Comparison of ENCODE assay signal across 8 cellular contexts in the genomic region with DNA sequence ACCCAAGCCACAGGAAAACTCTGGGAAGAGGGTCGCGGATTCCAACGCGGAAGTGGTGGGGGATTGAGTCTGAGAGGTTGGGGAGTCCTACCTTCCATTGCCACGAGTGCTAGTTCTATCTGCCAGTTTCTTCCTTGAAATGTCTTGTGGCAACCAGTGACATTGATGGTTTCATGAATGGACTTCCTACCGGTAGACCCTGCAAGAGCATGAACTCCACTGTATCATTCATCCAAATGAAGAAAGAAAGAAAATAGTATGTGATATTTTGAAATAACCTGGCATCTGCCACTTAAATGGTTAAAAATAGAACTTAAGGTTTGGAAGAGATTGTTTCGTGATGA. TPM values are rescaled to one million over a fixed set of nuclear protein-coding genes. Genes with fewer than 3 reads are reported as not detected.
A peak's percentile ranks its signal among the peaks of the same experiment; 100 is the strongest.
DNase-seq lines count a peak whose midpoint lies in the region; ATAC-seq and TF ChIP-seq lines count a peak whose summit lies in the region.

No MANE protein-coding gene starts in this region.

- H3K36me3 Mint-ChIP-seq in activated CD8-positive, alpha-beta T cell treated with anti-CD3 and anti-CD28 coated beads, Interleukin-2, amount 10 ng/mL, durations not matched to agents 7 days and 5 days (ENCODE audit: low read depth) = no peaks in the 10 kb centered on the region

- no peaks in the 10 kb centered on the region for H3K27me3 Mint-ChIP-seq in activated CD8-positive, alpha-beta T cell treated with anti-CD3 and anti-CD28 coated beads, Interleukin-2, amount 10 ng/mL, durations not matched to agents 7 days and 5 days (ENCODE audit: low read depth)

- peak; percentile 28 for DNase-seq in ELR (ENCODE audit: low read depth)
- DNase-seq in HL-60 (ENCODE audit: low read depth in 1 of 2, low spot score in 1 of 2) = peak in 1 of 2 experiments; percentile 25
- DNase-seq in activated CD8-positive, alpha-beta T cell treated with anti-CD3 and anti-CD28 coated beads, Interleukin-2, amount 10 ng/mL, durations not matched to agents 7 days and 5 days = peak; percentile 26
- DNase-seq in thoracic aorta (ENCODE audit: low spot score) = no peak
- DNase-seq in mucosa of gallbladder (ENCODE audit: low spot score) = no peak
- DNase-seq in superior temporal gyrus (ENCODE audit: extremely low spot score) = no peak

- peak; percentile 16 for ATAC-seq in GM21423 (IDR thresholded peaks at IDR 0.05; ENCODE audit: unreplicated experiment)
- peak; percentile 17 for ATAC-seq in activated CD8-positive, alpha-beta T cell treated with anti-CD3 and anti-CD28 coated beads, Interleukin-2, amount 10 ng/mL, durations not matched to agents 7 days and 5 days
- no peak for ATAC-seq in thoracic aorta (ENCODE audit: insufficient number of reproducible peaks, low FRiP score, low read depth)

- POLR2A ChIA-PET in activated CD8-positive, alpha-beta T cell treated with anti-CD3 and anti-CD28 coated beads, Interleukin-2, amount 10 ng/mL, durations not matched to agents 7 days and 5 days (lab: Charles Lee) = no interaction called here

- H3K9me3 Mint-ChIP-seq in activated CD8-positive, alpha-beta T cell treated with anti-CD3 and anti-CD28 coated beads, Interleukin-2, amount 10 ng/mL, durations not matched to agents 7 days and 5 days (ENCODE audit: insufficient read depth) = no peaks in the 10 kb centered on the region

- CTCF ChIA-PET in activated CD8-positive, alpha-beta T cell treated with anti-CD3 and anti-CD28 coated beads, Interleukin-2, amount 10 ng/mL, durations not matched to agents 7 days and 5 days (lab: Charles Lee) = interaction anchor here (0.6 kb wide), 1 partner anchor 391 kb away, joined by 3 read pairs; no protein-coding TSS in a partner anchor

- H3K4me3 ChIP-seq in HL-60 (replicated peaks; ENCODE audit: insufficient read depth, low read length) (peak overlapping the region; percentile 96), iPS-18c (ENCODE audit: insufficient read depth, low read depth, low read length) (peak overlapping the region; percentile 93), thoracic aorta (peak overlapping the region; percentile 90)

- no peaks in the 10 kb centered on the region for H3K36me3 ChIP-seq in thoracic aorta

- H3K9me3 ChIP-seq in iPS-18c (ENCODE audit: control insufficient read depth, insufficient read depth, low read length) = no peaks in the 10 kb centered on the region
- H3K9me3 ChIP-seq in thoracic aorta = no peaks in the 10 kb centered on the region

- peak overlapping the region; percentile 85 for H3K27ac ChIP-seq in HL-60 (replicated peaks)
- H3K27ac ChIP-seq in thoracic aorta = peak overlapping the region; percentile 36 to 44

- H3K27ac Mint-ChIP-seq in activated CD8-positive, alpha-beta T cell treated with anti-CD3 and anti-CD28 coated beads, Interleukin-2, amount 10 ng/mL, durations not matched to agents 7 days and 5 days = no peak overlapping the region

- H3K4me1 ChIP-seq in thoracic aorta (ENCODE audit: control insufficient read depth in 1 of 2, low read depth in 2 of 2) = peaks cover 6 to 20% of the 10 kb centered on the region in 2 donors

- no peak for TF ChIP-seq CTCF in HL-60 (IDR thresholded peaks at IDR 0.05; ENCODE audit: insufficient read depth, low read length)
- no peak for TF ChIP-seq CTCF in thoracic aorta (IDR thresholded peaks at IDR 0.05)

- H3K4me3 Mint-ChIP-seq in activated CD8-positive, alpha-beta T cell treated with anti-CD3 and anti-CD28 coated beads, Interleukin-2, amount 10 ng/mL, durations not matched to agents 7 days and 5 days = no peak overlapping the region

- H3K27me3 ChIP-seq in HL-60 (ENCODE audit: insufficient read depth, poor library complexity, severe bottlenecking) (no peaks in the 10 kb centered on the region), thoracic aorta (replicated peaks; ENCODE audit: insufficient read depth) (no peaks in the 10 kb centered on the region)

- H3K4me1 Mint-ChIP-seq in activated CD8-positive, alpha-beta T cell treated with anti-CD3 and anti-CD28 coated beads, Interleukin-2, amount 10 ng/mL, durations not matched to agents 7 days and 5 days (ENCODE audit: low read depth) = peaks cover 20% of the 10 kb centered on the region

RNA-seq across cellular contexts. Expression of a gene that starts 1.1 kb away (rescaled TPM):
- total RNA-seq in activated CD8-positive, alpha-beta T cell treated with anti-CD3 and anti-CD28 coated beads, Interleukin-2, amount 10 ng/mL, durations not matched to agents 7 days and 5 days = 10 to 100 TPM; 14.2 to 16.6 TPM
- total RNA-seq in thoracic aorta (10 to 100 TPM; 10.3 to 14.4 TPM), mucosa of gallbladder (15.5 TPM)

Comparison
In these comparisons a context has a peak if more than half of its experiments do, and no peak if none do; other contexts are left out.
1. DNase-seq: peak in ELR (single experiment) and activated CD8-positive, alpha-beta T cell treated with anti-CD3 and anti-CD28 coated beads, Interleukin-2, amount 10 ng/mL, durations not matched to agents 7 days and 5 days (single experiment); none in thoracic aorta (single experiment), mucosa of gallbladder (single experiment) and superior temporal gyrus (single experiment).
2. Peak in every context shown above with its lines, with median percentiles within 50 percentile points of each other: H3K4me3 ChIP-seq.